12 cellular contexts compared by ENCODE assay signal in the genomic region with DNA sequence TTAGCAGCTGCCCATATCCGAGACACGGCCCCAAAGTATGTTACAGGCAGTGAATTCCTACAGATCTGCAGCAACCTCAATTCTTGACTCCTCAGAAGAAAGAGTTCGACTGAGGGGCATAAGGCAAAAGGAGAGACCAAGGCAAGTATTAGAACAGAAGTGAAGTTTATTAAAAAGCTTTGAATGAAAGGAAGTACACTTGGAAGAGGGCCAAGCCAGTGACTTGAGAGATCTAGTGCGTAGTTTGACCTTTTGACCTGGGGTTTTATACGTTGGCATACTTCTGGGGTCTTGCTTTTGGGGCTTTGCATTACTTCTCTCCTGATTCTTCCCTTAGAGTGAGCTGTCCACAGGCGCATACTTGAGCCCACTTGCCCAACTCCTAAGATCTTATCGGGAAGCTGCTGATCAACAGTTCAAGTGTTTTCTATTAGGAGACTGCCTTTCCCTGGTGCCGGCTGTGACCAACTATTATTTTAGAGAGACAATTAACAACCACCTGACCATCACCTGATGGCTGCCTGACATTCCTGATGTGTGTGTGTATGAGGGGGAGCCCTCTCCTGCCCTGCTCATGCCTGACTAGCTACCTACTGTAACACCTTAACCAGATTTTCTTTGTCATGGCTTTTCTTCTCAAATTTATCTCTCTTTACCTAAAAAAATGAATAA. TPM values are rescaled to one million over a fixed set of nuclear protein-coding genes. Genes with fewer than 3 reads are reported as not detected.
DNase-seq lines count a peak whose midpoint lies in the region; FAIRE-seq and TF ChIP-seq lines count a peak whose summit lies in the region.
"Had no signal": no experiment of that assay in that cellular context is flagged by ENCODE, and none has a peak within 500 bp of the region (broad histone marks: within the 10 kb centered on the region; RNA-seq: fewer than 3 reads in every experiment).

No MANE protein-coding gene starts in this region.

- no peak for TF ChIP-seq POLR2A in endothelial cell of umbilical vein (IDR thresholded peaks at IDR 0.05; ENCODE audit: low read depth, low read length)

- H2BK12ac ChIP-seq in trophoblast cell (ENCODE audit: low read length) (no peak overlapping the region), mesenchymal stem cell (ENCODE audit: low read length in 2 of 2) (no peak overlapping the region)

- BruUV-seq in endothelial cell of umbilical vein (replicated peaks; lab: Mats Ljungman, UMichigan), result no TSS peak

- H3K4me2 ChIP-seq in endothelial cell of umbilical vein (ENCODE audit: insufficient read depth, low read length) (no peak overlapping the region), trophoblast cell (ENCODE audit: low read length) (no peak overlapping the region), mesenchymal stem cell (ENCODE audit: low read length, poor library complexity, severe bottlenecking) (no peak overlapping the region)

- CTCF ChIA-PET in endothelial cell of umbilical vein (lab: Charles Lee), result interaction anchor here (1.3 to 6.0 kb wide), 4 partner anchors 13 to 143 kb away, joined by 3 to 59 read pairs (median 19); a partner anchor contains a TSS

- peaks cover 10% of the 10 kb centered on the region for H3K79me1 ChIP-seq in trophoblast cell (ENCODE audit: low read length)
- peaks cover 1% of the 10 kb centered on the region for H3K79me1 ChIP-seq in mesenchymal stem cell (replicated peaks; ENCODE audit: low read length, poor library complexity, severe bottlenecking)

- H4K91ac ChIP-seq in trophoblast cell (ENCODE audit: low read depth, low read length), result peak overlapping the region; percentile 39
- no peak overlapping the region for H4K91ac ChIP-seq in mesenchymal stem cell (ENCODE audit: low read length)

- no peak for TF ChIP-seq CTCF in endothelial cell of umbilical vein (IDR thresholded peaks at IDR 0.05; ENCODE audit: extremely low read depth in 1 of 2, insufficient read depth in 1 of 2, low read depth in 1 of 2, low read length in 2 of 2)

- H3K4me1 ChIP-seq in endothelial cell of umbilical vein (ENCODE audit: control insufficient read depth, extremely low read depth, insufficient read depth, low read length), result peaks cover 15% of the 10 kb centered on the region
- H3K4me1 ChIP-seq in trophoblast cell (ENCODE audit: control insufficient read depth in 1 of 2, insufficient read depth in 2 of 2, low read length in 2 of 2), result peaks cover 0 to 11% of the 10 kb centered on the region in 2 experiments
- H3K4me1 ChIP-seq in mesenchymal stem cell (ENCODE audit: control insufficient read depth, insufficient read depth, low read depth, low read length), result no peaks in the 10 kb centered on the region

- peak overlapping the region; percentile 52 for H2BK120ac ChIP-seq in trophoblast cell (ENCODE audit: insufficient read depth, low read length, poor library complexity)
- no peak overlapping the region for H2BK120ac ChIP-seq in mesenchymal stem cell (ENCODE audit: low read depth, low read length)

- FAIRE-seq in endothelial cell of umbilical vein (lab: Jason Lieb, UNC), result no peak

- H2BK5ac ChIP-seq in trophoblast cell (ENCODE audit: low read depth, low read length, poor library complexity) (no peak overlapping the region), mesenchymal stem cell (ENCODE audit: low read depth, low read length, poor library complexity, severe bottlenecking) (no peak overlapping the region)

- H2BK15ac ChIP-seq in mesenchymal stem cell (ENCODE audit: low read depth, poor library complexity, severe bottlenecking), result no peak overlapping the region

- intact Hi-C loops in endothelial cell of umbilical vein (cut with micrococcal nuclease), result loop anchor here (10.0 kb wide), 1 partner anchor 143 kb away; a partner anchor contains a TSS

- H4K12ac ChIP-seq in trophoblast cell (ENCODE audit: low read depth, low read length), result no peak overlapping the region

- H3K4ac ChIP-seq in trophoblast cell (ENCODE audit: low read depth, low read length) (no peak overlapping the region), mesenchymal stem cell (ENCODE audit: low read depth in 1 of 2, low read length in 2 of 2) (no peak overlapping the region)

- H3K4me3 ChIP-seq in endothelial cell of umbilical vein (replicated peaks in 1 of 3; ENCODE audit: insufficient read depth in 1 of 3, low read depth in 1 of 3, low read length in 3 of 3) (no peak overlapping the region), trophoblast cell (ENCODE audit: low read depth, low read length) (no peak overlapping the region), mesenchymal stem cell (ENCODE audit: insufficient read depth in 1 of 2, low read depth in 1 of 2, low read length in 2 of 2) (no peak overlapping the region)

- H4K8ac ChIP-seq in trophoblast cell (ENCODE audit: low read depth, low read length) (no peak overlapping the region), mesenchymal stem cell (ENCODE audit: low read length) (no peak overlapping the region)

- H3K79me2 ChIP-seq in endothelial cell of umbilical vein (ENCODE audit: control insufficient read depth, insufficient read depth, low read length), result peaks cover 25% of the 10 kb centered on the region
- H3K79me2 ChIP-seq in trophoblast cell (ENCODE audit: control insufficient read depth, insufficient read depth, low read length, poor library complexity), result peaks cover 8% of the 10 kb centered on the region

- H3K14ac ChIP-seq in trophoblast cell (ENCODE audit: low read length) (no peak overlapping the region), mesenchymal stem cell (ENCODE audit: low read length in 2 of 2) (no peak overlapping the region)

- H2AK5ac ChIP-seq in trophoblast cell (ENCODE audit: low read length) (no peak overlapping the region), mesenchymal stem cell (ENCODE audit: low read length, severe bottlenecking) (no peak overlapping the region)

- H3K9me3 ChIP-seq in endothelial cell of umbilical vein (replicated peaks; ENCODE audit: control insufficient read depth, insufficient read depth, low read length), result no peaks in the 10 kb centered on the region
- no peaks in the 10 kb centered on the region for H3K9me3 ChIP-seq in trophoblast cell (ENCODE audit: insufficient read depth, low read depth, low read length)
- H3K9me3 ChIP-seq in mesenchymal stem cell (ENCODE audit: control insufficient read depth, low read length), result no peaks in the 10 kb centered on the region

- dilution Hi-C loops in endothelial cell of umbilical vein (cut with MboI; ENCODE audit: extremely low pct_ligation_motif_present, low sequenced_read_pairs), result no loop called here

- H3K27ac ChIP-seq in endothelial cell of umbilical vein (ENCODE audit: insufficient read depth, low read depth, low read length), result no peak overlapping the region
- H3K27ac ChIP-seq in trophoblast cell (ENCODE audit: low read depth, low read length), result peak overlapping the region; percentile 38
- no peak overlapping the region for H3K27ac ChIP-seq in mesenchymal stem cell (ENCODE audit: low read length, poor library complexity, severe bottlenecking)

- H3K27me3 ChIP-seq in endothelial cell of umbilical vein (ENCODE audit: control insufficient read depth in 2 of 2, insufficient read depth in 2 of 2, low read length in 2 of 2), result peaks cover 5 to 14% of the 10 kb centered on the region in 2 experiments
- no peaks in the 10 kb centered on the region for H3K27me3 ChIP-seq in trophoblast cell (ENCODE audit: insufficient read depth, low read length)
- peaks cover 0 to 7% of the 10 kb centered on the region in 2 experiments for H3K27me3 ChIP-seq in mesenchymal stem cell (ENCODE audit: control insufficient read depth in 1 of 2, insufficient read depth in 1 of 2, low read length in 2 of 2)

- DNase-seq in NCI-H1417 (lab: John Stamatoyannopoulos, UW), result peak in 2 of 3 experiments; percentile 10 to 28
- DNase-seq in NCI-H1417 treated with DMSO at 0.1 percent for 48 hours (lab: John Stamatoyannopoulos, UW), result no peak
- peak; percentile 5 for DNase-seq in MV-4-11 (lab: John Stamatoyannopoulos, UW)
- peak; percentile 11 for DNase-seq in endothelial cell of umbilical vein (ENCODE audit: low read depth, low spot score)
- DNase-seq in trophoblast cell, result peak; percentile 78 to 79
- DNase-seq in mesenchymal stem cell, result no peak
- no peak for DNase-seq in stimulated activated CD4-positive, alpha-beta T cell treated with anti-CD3 and anti-CD28 coated beads, Interleukin-12 subunit alpha, Interleukin-12 subunit beta, amount 100 ng/mL, for 4 hours
- DNase-seq in cortex of kidney (lab: John Stamatoyannopoulos, UW), result no peak
- DNase-seq: activated CD8-positive, alpha-beta memory T cell treated with anti-CD3 and anti-CD28 coated beads, Interleukin-2, amount 50 U/mL, for 48 hours; anterior cingulate cortex; NCI-H2107; stimulated activated CD4-positive, alpha-beta T cell treated with anti-CD3 and anti-CD28 coated beads, Interleukin-4, amount 100 ng/mL, for 1 hour had no signal

- no peaks in the 10 kb centered on the region for H4K20me1 ChIP-seq in endothelial cell of umbilical vein (replicated peaks; ENCODE audit: control insufficient read depth, extremely low read depth, insufficient read depth, low read length)

- H3K18ac ChIP-seq in trophoblast cell (ENCODE audit: low read length) (no peak overlapping the region), mesenchymal stem cell (ENCODE audit: low read depth in 1 of 2, low read length in 2 of 2) (no peak overlapping the region)

- POLR2A ChIA-PET in endothelial cell of umbilical vein (lab: Charles Lee), result no interaction called here

- no peak overlapping the region for H2AFZ ChIP-seq in endothelial cell of umbilical vein (ENCODE audit: low read depth, low read length)
- H2AFZ ChIP-seq in trophoblast cell (ENCODE audit: insufficient read depth, low read length, poor library complexity), result no peak overlapping the region
- no peak overlapping the region for H2AFZ ChIP-seq in mesenchymal stem cell (ENCODE audit: low read depth, low read length)

- H3K36me3 ChIP-seq in endothelial cell of umbilical vein (ENCODE audit: control insufficient read depth in 2 of 2, extremely low read depth in 1 of 2, insufficient read depth in 2 of 2, low read length in 2 of 2) (no peaks in the 10 kb centered on the region), trophoblast cell (ENCODE audit: control insufficient read depth in 1 of 2, insufficient read depth in 2 of 2, low read length in 2 of 2) (no peaks in the 10 kb centered on the region), mesenchymal stem cell (ENCODE audit: control insufficient read depth in 1 of 2, insufficient read depth in 2 of 2, low read depth in 1 of 2, low read length in 2 of 2) (no peaks in the 10 kb centered on the region)

- H3K9ac ChIP-seq in endothelial cell of umbilical vein (replicated peaks; ENCODE audit: extremely low read depth, insufficient read depth, low read length) (no peak overlapping the region), trophoblast cell (ENCODE audit: low read length) (no peak overlapping the region), mesenchymal stem cell (ENCODE audit: low read length) (no peak overlapping the region)

- no CpG with 5 or more reads among the region's 8 CpGs for WGBS in trophoblast cell (ENCODE audit: extremely low coverage, insufficient coverage, insufficient read length)
- WGBS in mesenchymal stem cell, result 93% methylated on average over 7 of the region's 8 CpGs

- H3K23ac ChIP-seq in trophoblast cell (ENCODE audit: low read length), result no peak overlapping the region
- H3K23ac ChIP-seq in mesenchymal stem cell (ENCODE audit: low read length in 2 of 2), result no peak overlapping the region

- H3K9me1 ChIP-seq in endothelial cell of umbilical vein (replicated peaks; ENCODE audit: control insufficient read depth, extremely low read depth, insufficient read depth, low read length), result no peaks in the 10 kb centered on the region

RNA-seq across cellular contexts. Expression of a gene that starts 1.5 kb away (rescaled TPM):
- 14.2 and 18.7 TPM in 2 replicates for total RNA-seq in endothelial cell of umbilical vein
- 5.1 and 6.7 TPM in 2 replicates for polyA plus RNA-seq in endothelial cell of umbilical vein
- polyA plus RNA-seq in endothelial cell of umbilical vein (2011; cell fraction: cytosol; rRNA removed), result 10.9 and 11.0 TPM in 2 replicates
- 13.5 and 16.1 TPM in 2 replicates for polyA plus RNA-seq in endothelial cell of umbilical vein (2011; cell fraction: nucleus; rRNA removed)
- 7.0 and 14.3 TPM in 2 replicates for polyA plus RNA-seq in endothelial cell of umbilical vein (2012)
- 14.6 and 19.6 TPM in 2 replicates for polyA minus RNA-seq in endothelial cell of umbilical vein
- 20.2 TPM for polyA minus RNA-seq in endothelial cell of umbilical vein (2011; cell fraction: cytosol; rRNA and poly(A)+ RNA removed)
- 21.4 and 25.1 TPM in 2 replicates for polyA minus RNA-seq in endothelial cell of umbilical vein (2011; cell fraction: nucleus; rRNA and poly(A)+ RNA removed)
- polyA plus RNA-seq in trophoblast cell (2013), result 72.7 and 80.8 TPM in 2 replicates
- 1.6 TPM for polyA plus RNA-seq in mesenchymal stem cell (2013, experiment 1 of 2)
- 1.5 TPM for polyA plus RNA-seq in mesenchymal stem cell (2013, experiment 2 of 2)

Comparison
In these comparisons a context has a peak if more than half of its experiments do, and no peak if none do; other contexts are left out.
1. DNase-seq: peak in NCI-H1417 (2 of 3), MV-4-11 (single experiment), endothelial cell of umbilical vein (single experiment) and trophoblast cell (2 of 2); none in NCI-H1417 treated with DMSO at 0.1 percent for 48 hours (single experiment), mesenchymal stem cell (single experiment), stimulated activated CD4-positive, alpha-beta T cell treated with anti-CD3 and anti-CD28 coated beads, Interleukin-12 subunit alpha, Interleukin-12 subunit beta, amount 100 ng/mL, for 4 hours (single experiment) and cortex of kidney (single experiment).